ENCODE assay signal across 19 cellular contexts in the genomic region with DNA sequence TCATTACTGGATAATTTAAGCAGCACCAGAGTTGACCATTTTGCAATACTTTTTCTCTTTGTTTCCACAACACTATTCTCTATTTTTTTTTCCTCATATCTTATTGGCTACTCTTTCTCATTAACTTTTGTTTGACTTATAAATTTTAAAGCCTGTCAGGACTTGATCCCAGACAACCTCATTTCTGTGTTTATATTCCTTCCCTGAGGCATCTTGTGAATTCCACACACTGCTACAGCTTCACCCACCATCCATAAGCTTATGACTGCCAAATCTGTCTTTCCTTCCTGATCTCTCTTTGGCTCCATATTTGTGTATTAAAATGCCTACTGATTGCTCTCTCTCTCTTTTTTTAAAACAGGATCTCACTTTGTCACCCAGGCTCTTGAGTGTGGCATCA.
DNase-seq lines count a peak whose midpoint lies in the region; ATAC-seq, FAIRE-seq and TF ChIP-seq lines count a peak whose summit lies in the region.
"Had no signal": no experiment of that assay in that cellular context is flagged by ENCODE, and none has a peak within 500 bp of the region (broad histone marks: within the 10 kb centered on the region; RNA-seq: fewer than 3 reads in every experiment).

No MANE protein-coding gene starts in this region.

- no peaks in the 10 kb centered on the region for H3K27me3 ChIP-seq in keratinocyte (ENCODE audit: control insufficient read depth, extremely low read depth, insufficient read depth, low read length)
- H3K27me3 ChIP-seq: BLaER1 treated with 17β-estradiol and CSF1 and Interleukin-3, amounts not matched to agents 10 nM and 100 nM had no signal

- H3K4me1 ChIP-seq in keratinocyte (ENCODE audit: control insufficient read depth, extremely low read depth, insufficient read depth, low read length): peaks cover 6% of the 10 kb centered on the region
- H3K4me1 ChIP-seq: BLaER1 treated with 17β-estradiol and CSF1 and Interleukin-3, amounts not matched to agents 10 nM and 100 nM had no signal

- CTCF ChIA-PET in RWPE1 (lab: Yijun Ruan, JAX): interaction anchor here (0.7 kb wide), 1 partner anchor 178 kb away, joined by 3 read pairs; no protein-coding TSS in a partner anchor

- H3K9me1 ChIP-seq in keratinocyte (ENCODE audit: control insufficient read depth, extremely low read depth, insufficient read depth, low read length): no peaks in the 10 kb centered on the region

- H3K9me3 ChIP-seq in keratinocyte (ENCODE audit: control insufficient read depth, low read depth, low read length): no peaks in the 10 kb centered on the region
- H3K9me3 ChIP-seq: BLaER1 treated with 17β-estradiol and CSF1 and Interleukin-3, amounts not matched to agents 10 nM and 100 nM had no signal

- H3K4me2 ChIP-seq in keratinocyte (ENCODE audit: control insufficient read depth, extremely low read depth, insufficient read depth, low read depth, low read length): no peak overlapping the region
- H3K4me2 ChIP-seq: BLaER1 treated with 17β-estradiol and CSF1 and Interleukin-3, amounts not matched to agents 10 nM and 100 nM had no signal

- DNase-seq in HPDE6-E6E7 (ENCODE audit: extremely low spot score): peak; percentile 25
- peak; percentile 26 for DNase-seq in RWPE1 (ENCODE audit: low spot score)
- peak; percentile 81 for DNase-seq in epithelial cell of esophagus (ENCODE audit: low read depth)
- no peak for DNase-seq in keratinocyte (ENCODE audit: low read depth, low spot score)
- DNase-seq in medulla oblongata (ENCODE audit: extremely low spot score): no peak
- no peak for DNase-seq in NCI-H774 (lab: John Stamatoyannopoulos, UW)
- DNase-seq in omental fat pad (ENCODE audit: low spot score): no peak
- DNase-seq in putamen (ENCODE audit: low spot score): no peak
- DNase-seq: 8988T; Calu3; CD8-positive, alpha-beta T cell; DND-41; EL; H9 had no signal

- FAIRE-seq in keratinocyte (lab: Jason Lieb, UNC): peak; percentile 58
- FAIRE-seq: GM12878, H1, HepG2 had no signal

- H3K4me3 ChIP-seq in epithelial cell of esophagus (ENCODE audit: low read length) (no peak overlapping the region), keratinocyte (ENCODE audit: control insufficient read depth in 2 of 3, extremely low read depth in 1 of 3, insufficient read depth in 2 of 3, low read depth in 1 of 3, low read length in 3 of 3) (no peak overlapping the region)
- H3K4me3 ChIP-seq: BLaER1 treated with 17β-estradiol and CSF1 and Interleukin-3, amounts not matched to agents 10 nM and 100 nM; GM12878 had no signal

- POLR2A ChIA-PET in RWPE1 (lab: Yijun Ruan, JAX; ENCODE audit: low non-redundant PET): no interaction called here

- H4K20me1 ChIP-seq in keratinocyte (ENCODE audit: control insufficient read depth, extremely low read depth, insufficient read depth, low read length): no peaks in the 10 kb centered on the region
- H4K20me1 ChIP-seq: BLaER1 treated with 17β-estradiol and CSF1 and Interleukin-3, amounts not matched to agents 10 nM and 100 nM had no signal

- H3K27ac ChIP-seq in RWPE1: no peak overlapping the region
- no peak overlapping the region for H3K27ac ChIP-seq in keratinocyte (ENCODE audit: control insufficient read depth, insufficient read depth, low read length)
- H3K27ac ChIP-seq: BLaER1 treated with 17β-estradiol and CSF1 and Interleukin-3, amounts not matched to agents 10 nM and 100 nM; HL-60 had no signal

- no peaks in the 10 kb centered on the region for H3K79me2 ChIP-seq in keratinocyte (ENCODE audit: control insufficient read depth, insufficient read depth, low read length)

- TF ChIP-seq CTCF in RWPE1 (conservative IDR thresholded peaks at IDR 0.05; ENCODE audit: low read depth) (no peak), epithelial cell of esophagus (IDR thresholded peaks at IDR 0.05; ENCODE audit: insufficient read depth, low read depth, low read length, missing control alignments) (no peak), keratinocyte (optimal IDR thresholded peaks at IDR 0.05 in 1 of 3, IDR thresholded peaks at IDR 0.05 in 1 of 3, conservative IDR thresholded peaks at IDR 0.05 in 1 of 3; ENCODE audit: extremely low read depth in 1 of 3, insufficient read depth in 2 of 3, low read length in 3 of 3) (no peak), omental fat pad (IDR thresholded peaks at IDR 0.05) (no peak)

- no peak overlapping the region for H3K9ac ChIP-seq in keratinocyte (ENCODE audit: control insufficient read depth, extremely low read depth, insufficient read depth, low read length)
- H3K9ac ChIP-seq: BLaER1 treated with 17β-estradiol and CSF1 and Interleukin-3, amounts not matched to agents 10 nM and 100 nM had no signal

- dilution Hi-C loops in keratinocyte (cut with MboI; ENCODE audit: extremely low pct_ligation_motif_present, low sequenced_read_pairs): no loop called here

- no peak for ATAC-seq in omental fat pad (ENCODE audit: low FRiP score)
- ATAC-seq: CD8-positive, alpha-beta T cell; GM12878; HepG2 had no signal

- no peaks in the 10 kb centered on the region for H3K36me3 ChIP-seq in keratinocyte (ENCODE audit: control insufficient read depth in 2 of 2, extremely low read depth in 1 of 2, insufficient read depth in 2 of 2, low read length in 2 of 2)
- H3K36me3 ChIP-seq: BLaER1 treated with 17β-estradiol and CSF1 and Interleukin-3, amounts not matched to agents 10 nM and 100 nM had no signal

- H2AFZ ChIP-seq in keratinocyte (ENCODE audit: control insufficient read depth, low read length): no peak overlapping the region

Comparison
In these comparisons a context has a peak if more than half of its experiments do, and no peak if none do; other contexts are left out.
1. DNase-seq: peak in HPDE6-E6E7 (single experiment), RWPE1 (single experiment) and epithelial cell of esophagus (single experiment); none in keratinocyte (single experiment), medulla oblongata (single experiment), NCI-H774 (single experiment), omental fat pad (single experiment) and putamen (single experiment).